11 cellular contexts compared by ENCODE assay signal in the genomic region with DNA sequence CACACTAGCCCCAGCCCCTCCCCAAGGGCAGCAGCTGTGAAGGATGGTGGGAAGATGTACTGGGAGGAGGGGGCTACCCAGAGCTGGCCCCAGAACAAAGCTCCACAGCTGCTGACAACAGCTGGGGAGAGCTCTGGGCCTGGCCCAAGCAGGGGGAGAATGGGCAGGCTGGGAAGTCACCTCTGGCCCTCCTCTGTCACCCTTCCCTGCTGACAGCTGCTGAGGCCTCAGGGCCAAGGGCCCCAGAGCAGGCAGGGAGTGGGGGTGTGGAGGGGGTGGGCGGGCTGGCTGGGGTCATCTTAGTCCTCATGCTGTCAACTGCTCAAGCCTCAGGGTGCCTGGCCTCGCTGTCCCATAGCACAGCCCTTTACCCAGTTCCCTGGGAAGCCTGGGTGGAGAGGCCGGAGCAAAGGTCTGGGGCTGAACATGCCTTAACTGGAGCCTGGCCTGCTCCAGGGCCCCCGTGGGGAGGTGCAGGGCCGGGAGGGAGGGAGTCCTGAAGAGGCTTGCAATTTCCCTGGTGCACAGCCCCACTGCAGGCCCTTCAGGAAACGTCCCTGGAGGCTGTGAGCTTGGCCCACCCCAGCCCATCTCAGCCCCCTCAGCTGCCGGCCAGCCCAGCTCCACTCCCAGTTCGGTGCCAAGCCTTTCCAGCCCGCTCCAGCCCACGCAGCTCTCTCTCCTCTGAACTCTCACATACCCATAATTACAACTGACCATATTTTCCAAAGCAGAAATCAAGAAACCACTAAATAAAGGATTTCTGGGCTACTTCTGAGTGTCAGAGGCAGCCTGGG. TPM values are rescaled to one million over a fixed set of nuclear protein-coding genes. Genes with fewer than 3 reads are reported as not detected.
DNase-seq lines count a peak whose midpoint lies in the region; ATAC-seq, FAIRE-seq and TF ChIP-seq lines count a peak whose summit lies in the region.
"Had no signal": no experiment of that assay in that cellular context is flagged by ENCODE, and none has a peak within 500 bp of the region (broad histone marks: within the 10 kb centered on the region; RNA-seq: fewer than 3 reads in every experiment).

No MANE protein-coding gene starts in this region.

- in situ Hi-C loops in GM13976 (cut with MboI; ENCODE audit: low sequenced_read_pairs, unreplicated experiment) = no loop called here

- 66 to 96% methylated on average over 5 to 8 of the region's 10 CpGs for WGBS in body of pancreas, 2 donors

- ATAC-seq in body of pancreas = no peak
- ATAC-seq in GM18909 (IDR thresholded peaks at IDR 0.05; ENCODE audit: poor library complexity, unreplicated experiment) = no peak
- ATAC-seq: esophagus mucosa had no signal

- no peak for TF ChIP-seq POLR2A in body of pancreas (IDR thresholded peaks at IDR 0.05)

- H3K9me3 ChIP-seq in body of pancreas (no peaks in the 10 kb centered on the region), kidney (ENCODE audit: control insufficient read depth in 1 of 2, low read length in 2 of 2) (no peaks in the 10 kb centered on the region)

- H3K36me3 ChIP-seq in body of pancreas (replicated peaks in 1 of 2; ENCODE audit: insufficient read depth in 1 of 2, low read depth in 2 of 2) = no peaks in the 10 kb centered on the region
- no peaks in the 10 kb centered on the region for H3K36me3 ChIP-seq in kidney (ENCODE audit: control insufficient read depth in 1 of 2, insufficient read depth in 2 of 2, low read length in 2 of 2)

- intact Hi-C loops in body of pancreas (cut with DNase I) = no loop called here
- intact Hi-C loops in kidney (cut with DNase I) = no loop called here

- TF ChIP-seq CTCF in GM13976 (IDR thresholded peaks at IDR 0.05; ENCODE audit: borderline replicate concordance, control extremely low read depth, extremely low read depth, insufficient read depth, missing control alignments) (no peak), body of pancreas (IDR thresholded peaks at IDR 0.05) (no peak), kidney (IDR thresholded peaks at IDR 0.05; ENCODE audit: borderline replicate concordance, extremely low read depth, insufficient read depth) (no peak)

- H3K27ac ChIP-seq in body of pancreas = peak overlapping the region; percentile 21 to 72 (median 48)
- peak overlapping the region; percentile 23 to 52 for H3K27ac ChIP-seq in kidney (ENCODE audit: low read depth in 2 of 2, low read length in 2 of 2)

- H3K4me1 ChIP-seq in body of pancreas = peaks cover 43% of the 10 kb centered on the region
- peaks cover 37 to 59% of the 10 kb centered on the region in 2 donors for H3K4me1 ChIP-seq in kidney (ENCODE audit: control insufficient read depth in 1 of 2, insufficient read depth in 1 of 2, low read depth in 1 of 2, low read length in 2 of 2)

- DNase-seq in GM13976 (ENCODE audit: low spot score) (peak; percentile 65), body of pancreas (no peak), kidney (peak; percentile 94), skeletal muscle cell (ENCODE audit: low read depth) (peak; percentile 64), epidermal melanocyte (ENCODE audit: insufficient read length, low spot score) (no peak)
- no peak for DNase-seq in stimulated activated CD4-positive, alpha-beta T cell treated with anti-CD3 and anti-CD28 coated beads, Interleukin-4, amount 100 ng/mL, for 1 hour
- no peak for DNase-seq in activated CD4-positive, CD25-positive, alpha-beta regulatory T cell (lab: John Stamatoyannopoulos, UW)
- DNase-seq: NCI-H187, SW 1271 had no signal

- H3K9ac ChIP-seq in kidney (ENCODE audit: low read length in 2 of 2) = no peak overlapping the region

- no peak for FAIRE-seq in kidney (lab: Jason Lieb, UNC)

- no peak overlapping the region for H3K4me3 ChIP-seq in body of pancreas
- no peak overlapping the region for H3K4me3 ChIP-seq in kidney (ENCODE audit: low read length in 2 of 2)
- H3K4me3 ChIP-seq in skeletal muscle cell (ENCODE audit: low read depth, low read length) = no peak overlapping the region

- H3K27me3 ChIP-seq in body of pancreas = no peaks in the 10 kb centered on the region

RNA-seq across cellular contexts. Expression of gene HSPG2, which starts 25.7 kb away (rescaled TPM):
- total RNA-seq in body of pancreas (100 to 1,000 TPM in 1 of 2 donors, 10 to 100 TPM in 1; 87.7 to 179 TPM), kidney (510 TPM)
- 60.4 TPM for polyA plus RNA-seq in kidney (ENCODE audit: insufficient read depth, low read depth, low replicate concordance)

Comparison
In these comparisons a context has a peak if more than half of its experiments do, and no peak if none do; other contexts are left out.
1. DNase-seq: peak in GM13976 (single experiment), kidney (single experiment) and skeletal muscle cell (single experiment); none in body of pancreas (0 of 4), stimulated activated CD4-positive, alpha-beta T cell treated with anti-CD3 and anti-CD28 coated beads, Interleukin-4, amount 100 ng/mL, for 1 hour (single experiment), activated CD4-positive, CD25-positive, alpha-beta regulatory T cell (0 of 4) and epidermal melanocyte (single experiment).